10 cellular contexts compared by ENCODE assay signal in the genomic region with DNA sequence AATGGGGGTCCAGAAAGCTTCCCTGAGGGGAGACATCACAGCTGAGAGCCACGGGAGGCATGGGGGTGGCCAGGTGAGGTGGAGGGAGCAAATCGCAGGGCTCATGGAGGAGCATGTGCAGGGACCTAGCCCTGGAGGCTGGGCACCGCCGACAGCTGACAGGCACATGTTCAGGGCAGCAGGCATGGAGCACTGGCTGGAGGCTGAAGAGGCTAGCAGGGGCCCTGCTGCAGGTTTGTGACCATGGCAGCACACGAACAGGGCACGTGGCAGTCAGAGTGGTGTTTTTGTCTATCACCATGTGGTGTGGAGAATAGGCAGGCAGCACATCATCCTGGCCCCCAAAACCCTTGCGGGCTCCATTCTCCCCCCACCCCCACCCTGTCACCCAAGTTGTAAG.
"Had no signal": no experiment of that assay in that cellular context is flagged by ENCODE, and none has a peak within 500 bp of the region (broad histone marks: within the 10 kb centered on the region; RNA-seq: fewer than 3 reads in every experiment).

No MANE protein-coding gene starts in this region.

- H3K4me3 Mint-ChIP-seq: activated naive CD4-positive, alpha-beta T cell treated with anti-CD3 and anti-CD28 coated beads, Interleukin-2, amount 50 U/mL, for 24 hours; mesothelial cell of epicardium; naive B cell had no signal

- H3K36me3 ChIP-seq: brain microvascular endothelial cell had no signal

- H3K4me3 ChIP-seq: skin epidermis had no signal

- H3K27ac Mint-ChIP-seq: mesothelial cell of epicardium had no signal

- H3K27me3 Mint-ChIP-seq: activated naive CD4-positive, alpha-beta T cell treated with anti-CD3 and anti-CD28 coated beads, Interleukin-2, amount 50 U/mL, for 24 hours; naive B cell had no signal

- H3K27ac ChIP-seq: brain microvascular endothelial cell, parathyroid adenoma, skin epidermis had no signal

- H3K4me1 Mint-ChIP-seq: activated naive CD4-positive, alpha-beta T cell treated with anti-CD3 and anti-CD28 coated beads, Interleukin-2, amount 50 U/mL, for 24 hours; naive B cell had no signal

- DNase-seq: activated CD4-positive, alpha-beta T cell treated with anti-CD3 and anti-CD28 coated beads, Interleukin-2, amount 50 U/mL, for 1 hour; brain microvascular endothelial cell; kidney; naive B cell; retina; SK-N-SH had no signal

- H3K4me1 ChIP-seq: parathyroid adenoma had no signal

- H3K9me3 Mint-ChIP-seq: activated naive CD4-positive, alpha-beta T cell treated with anti-CD3 and anti-CD28 coated beads, Interleukin-2, amount 50 U/mL, for 24 hours; mesothelial cell of epicardium; naive B cell had no signal

- H3K9me3 ChIP-seq: SK-N-SH had no signal

- H3K36me3 Mint-ChIP-seq: mesothelial cell of epicardium, naive B cell had no signal

- H3K27me3 ChIP-seq: brain microvascular endothelial cell had no signal
